Comparison of ENCODE assay signal across 21 cellular contexts in the genomic region with DNA sequence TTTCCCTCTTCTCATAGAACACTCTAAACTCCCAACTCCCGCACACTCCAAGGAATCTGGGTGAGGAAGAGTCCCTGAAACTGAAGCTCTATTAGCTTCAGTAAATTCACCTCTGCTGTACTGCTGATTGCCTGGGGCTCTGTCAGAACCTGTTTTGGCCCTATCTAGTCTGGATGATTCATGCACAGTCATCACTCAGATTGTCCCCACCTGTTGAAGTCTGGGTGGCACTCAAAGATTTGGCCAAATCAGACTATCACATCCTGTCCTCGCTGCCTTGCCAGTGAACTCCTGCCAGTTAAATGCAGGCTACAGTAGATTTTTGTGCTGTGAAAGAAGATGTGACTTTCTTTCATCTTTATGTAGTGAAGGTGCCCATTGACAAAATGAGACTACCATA.
A peak's percentile ranks its signal among the peaks of the same experiment; 100 is the strongest.
DNase-seq lines count a peak whose midpoint lies in the region; ATAC-seq and TF ChIP-seq lines count a peak whose summit lies in the region.
"Had no signal": no experiment of that assay in that cellular context is flagged by ENCODE, and none has a peak within 500 bp of the region (broad histone marks: within the 10 kb centered on the region; RNA-seq: fewer than 3 reads in every experiment).

No MANE protein-coding gene starts in this region.

- H3K4me2 ChIP-seq in osteoblast (ENCODE audit: insufficient read depth, low read length) (no peak overlapping the region), neural progenitor cell (no peak overlapping the region)

- DNase-seq in DMS53 (lab: John Stamatoyannopoulos, UW), result peak; percentile 64
- DNase-seq in HPDE6-E6E7 (ENCODE audit: extremely low spot score), result peak; percentile 83
- DNase-seq in left kidney (ENCODE audit: low read depth, low spot score), result peak; percentile 2
- DNase-seq in osteoblast (ENCODE audit: insufficient read length, low spot score, missing footprints), result no peak
- DNase-seq in neural progenitor cell (ENCODE audit: low spot score), result no peak
- no peak for DNase-seq in stimulated activated CD4-positive, alpha-beta T cell treated with anti-CD3 and anti-CD28 coated beads, Interleukin-1b, Interleukin-23, amount 100 ng/mL, for 48 hours
- DNase-seq: activated CD4-positive, CD25-positive, alpha-beta regulatory T cell; AML-193; brain microvascular endothelial cell; midbrain; NCI-H1048; NCI-H82; sigmoid colon; tibial artery had no signal

- H3K27ac ChIP-seq in osteoblast (ENCODE audit: low read depth, low read length) (no peak overlapping the region), neural progenitor cell (no peak overlapping the region)
- H3K27ac ChIP-seq: brain microvascular endothelial cell, neutrophil, sigmoid colon, tibial artery had no signal

- TF ChIP-seq CTCF in osteoblast (IDR thresholded peaks at IDR 0.05; ENCODE audit: extremely low read depth, low read depth, low read length), result no peak
- TF ChIP-seq CTCF in neural progenitor cell (IDR thresholded peaks at IDR 0.05), result no peak

- H3K27me3 ChIP-seq in osteoblast (ENCODE audit: insufficient read depth, low read length) (no peaks in the 10 kb centered on the region), neural progenitor cell (no peaks in the 10 kb centered on the region)
- H3K27me3 ChIP-seq: brain microvascular endothelial cell, dorsolateral prefrontal cortex, neutrophil, sigmoid colon, tibial artery had no signal

- H2AFZ ChIP-seq in osteoblast (ENCODE audit: low read length) (no peak overlapping the region), neural progenitor cell (replicated peaks) (no peak overlapping the region)

- no peak overlapping the region for H3K27ac Mint-ChIP-seq in neural progenitor cell
- H3K27ac Mint-ChIP-seq: activated naive CD4-positive, alpha-beta T cell treated with anti-CD3 and anti-CD28 coated beads, Interleukin-2, amount 50 U/mL, for 24 hours; T-helper 1 cell treated with Interleukin-12 subunit alpha and Interleukin-12 subunit beta and Interleukin-4 antibody, amounts not matched to agents 30 μg/mL and 1 μg/mL, for 36 hours had no signal

- H3K4me1 Mint-ChIP-seq in neural progenitor cell, result peaks cover 3% of the 10 kb centered on the region
- H3K4me1 Mint-ChIP-seq: activated naive CD4-positive, alpha-beta T cell treated with anti-CD3 and anti-CD28 coated beads, Interleukin-2, amount 50 U/mL, for 24 hours had no signal

- H3K4me1 ChIP-seq in osteoblast (ENCODE audit: insufficient read depth, low read length) (no peaks in the 10 kb centered on the region), neural progenitor cell (peaks cover 6% of the 10 kb centered on the region)
- H3K4me1 ChIP-seq: sigmoid colon, tibial artery had no signal

- no peak overlapping the region for H3K4me3 Mint-ChIP-seq in neural progenitor cell
- H3K4me3 Mint-ChIP-seq: activated naive CD4-positive, alpha-beta T cell treated with anti-CD3 and anti-CD28 coated beads, Interleukin-2, amount 50 U/mL, for 24 hours; T-helper 1 cell treated with Interleukin-12 subunit alpha and Interleukin-12 subunit beta and Interleukin-4 antibody, amounts not matched to agents 30 μg/mL and 1 μg/mL, for 36 hours had no signal

- no peaks in the 10 kb centered on the region for H3K9me3 Mint-ChIP-seq in neural progenitor cell
- H3K9me3 Mint-ChIP-seq: activated naive CD4-positive, alpha-beta T cell treated with anti-CD3 and anti-CD28 coated beads, Interleukin-2, amount 50 U/mL, for 24 hours; T-helper 1 cell treated with Interleukin-12 subunit alpha and Interleukin-12 subunit beta and Interleukin-4 antibody, amounts not matched to agents 30 μg/mL and 1 μg/mL, for 36 hours had no signal

- H3K36me3 Mint-ChIP-seq in neural progenitor cell, result no peaks in the 10 kb centered on the region
- H3K36me3 Mint-ChIP-seq: activated naive CD4-positive, alpha-beta T cell treated with anti-CD3 and anti-CD28 coated beads, Interleukin-2, amount 50 U/mL, for 24 hours had no signal

- ATAC-seq in SK-N-SH treated with all-trans-retinoic acid at 6 μM for 48 hours, result peak; percentile 31; the same call in 2 of the 3 replicates
- ATAC-seq in GM21390 (IDR thresholded peaks at IDR 0.05; ENCODE audit: unreplicated experiment), result no peak
- ATAC-seq: HepG2 had no signal

- H4K20me1 ChIP-seq in osteoblast (ENCODE audit: insufficient read depth, low read length) (no peaks in the 10 kb centered on the region), neural progenitor cell (ENCODE audit: low read depth) (no peaks in the 10 kb centered on the region)

- H3K9me3 ChIP-seq in osteoblast (ENCODE audit: low read depth, low read length) (no peaks in the 10 kb centered on the region), neural progenitor cell (ENCODE audit: low read depth) (no peaks in the 10 kb centered on the region)
- H3K9me3 ChIP-seq: neutrophil, sigmoid colon, tibial artery had no signal

- H3F3A ChIP-seq in neural progenitor cell (ENCODE audit: low read depth), result no peaks in the 10 kb centered on the region

- H3K79me2 ChIP-seq in osteoblast (ENCODE audit: insufficient read depth, low read length), result no peaks in the 10 kb centered on the region
- no peaks in the 10 kb centered on the region for H3K79me2 ChIP-seq in neural progenitor cell (ENCODE audit: low read depth)

- no peak overlapping the region for H3K4me3 ChIP-seq in osteoblast (ENCODE audit: insufficient read depth, low read length)
- no peak overlapping the region for H3K4me3 ChIP-seq in neural progenitor cell
- H3K4me3 ChIP-seq: dorsolateral prefrontal cortex, sigmoid colon, tibial artery had no signal

- no peak overlapping the region for H3K9ac ChIP-seq in neural progenitor cell

- peaks cover 5% of the 10 kb centered on the region for H3K27me3 Mint-ChIP-seq in neural progenitor cell (ENCODE audit: insufficient read depth, low read depth)
- H3K27me3 Mint-ChIP-seq: activated naive CD4-positive, alpha-beta T cell treated with anti-CD3 and anti-CD28 coated beads, Interleukin-2, amount 50 U/mL, for 24 hours had no signal

- H3K36me3 ChIP-seq in osteoblast (ENCODE audit: insufficient read depth, low read length) (no peaks in the 10 kb centered on the region), neural progenitor cell (no peaks in the 10 kb centered on the region)
- H3K36me3 ChIP-seq: brain microvascular endothelial cell, neutrophil, sigmoid colon, tibial artery had no signal

TF ChIP-seq in SK-N-SH treated with all-trans-retinoic acid at 6 μM for 48 hours, 23 proteins besides CTCF, POLR2A, EP300 and RAD21 (continues in another document):
- TF ChIP-seq ZFP3 (CRISPR knock-in tag; IDR thresholded peaks at IDR 0.05) (no peak), ZNF70 (CRISPR knock-in tag; IDR thresholded peaks at IDR 0.05) (no peak), TCF4 (CRISPR knock-in tag; IDR thresholded peaks at IDR 0.05; ENCODE audit: borderline replicate concordance) (no peak), ZFP30 (CRISPR knock-in tag; IDR thresholded peaks at IDR 0.05) (no peak), TOX (CRISPR knock-in tag; IDR thresholded peaks at IDR 0.05; ENCODE audit: borderline replicate concordance) (no peak), ZNF8 (CRISPR knock-in tag; IDR thresholded peaks at IDR 0.05) (no peak), ESRRG (CRISPR knock-in tag; IDR thresholded peaks at IDR 0.05) (no peak), ZC3H10 (CRISPR knock-in tag; IDR thresholded peaks at IDR 0.05) (no peak), CSDC2 (CRISPR knock-in tag; IDR thresholded peaks at IDR 0.05) (no peak), PPARA (CRISPR knock-in tag; IDR thresholded peaks at IDR 0.05; ENCODE audit: borderline replicate concordance) (no peak)
- TF ChIP-seq, protein P1, sequence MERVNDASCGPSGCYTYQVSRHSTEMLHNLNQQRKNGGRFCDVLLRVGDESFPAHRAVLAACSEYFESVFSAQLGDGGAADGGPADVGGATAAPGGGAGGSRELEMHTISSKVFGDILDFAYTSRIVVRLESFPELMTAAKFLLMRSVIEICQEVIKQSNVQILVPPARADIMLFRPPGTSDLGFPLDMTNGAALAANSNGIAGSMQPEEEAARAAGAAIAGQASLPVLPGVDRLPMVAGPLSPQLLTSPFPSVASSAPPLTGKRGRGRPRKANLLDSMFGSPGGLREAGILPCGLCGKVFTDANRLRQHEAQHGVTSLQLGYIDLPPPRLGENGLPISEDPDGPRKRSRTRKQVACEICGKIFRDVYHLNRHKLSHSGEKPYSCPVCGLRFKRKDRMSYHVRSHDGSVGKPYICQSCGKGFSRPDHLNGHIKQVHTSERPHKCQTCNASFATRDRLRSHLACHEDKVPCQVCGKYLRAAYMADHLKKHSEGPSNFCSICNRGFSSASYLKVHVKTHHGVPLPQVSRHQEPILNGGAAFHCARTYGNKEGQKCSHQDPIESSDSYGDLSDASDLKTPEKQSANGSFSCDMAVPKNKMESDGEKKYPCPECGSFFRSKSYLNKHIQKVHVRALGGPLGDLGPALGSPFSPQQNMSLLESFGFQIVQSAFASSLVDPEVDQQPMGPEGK (CRISPR knock-in tag; IDR thresholded peaks at IDR 0.05; ENCODE audit: borderline replicate concordance), result no peak
- TF ChIP-seq, protein P2, sequence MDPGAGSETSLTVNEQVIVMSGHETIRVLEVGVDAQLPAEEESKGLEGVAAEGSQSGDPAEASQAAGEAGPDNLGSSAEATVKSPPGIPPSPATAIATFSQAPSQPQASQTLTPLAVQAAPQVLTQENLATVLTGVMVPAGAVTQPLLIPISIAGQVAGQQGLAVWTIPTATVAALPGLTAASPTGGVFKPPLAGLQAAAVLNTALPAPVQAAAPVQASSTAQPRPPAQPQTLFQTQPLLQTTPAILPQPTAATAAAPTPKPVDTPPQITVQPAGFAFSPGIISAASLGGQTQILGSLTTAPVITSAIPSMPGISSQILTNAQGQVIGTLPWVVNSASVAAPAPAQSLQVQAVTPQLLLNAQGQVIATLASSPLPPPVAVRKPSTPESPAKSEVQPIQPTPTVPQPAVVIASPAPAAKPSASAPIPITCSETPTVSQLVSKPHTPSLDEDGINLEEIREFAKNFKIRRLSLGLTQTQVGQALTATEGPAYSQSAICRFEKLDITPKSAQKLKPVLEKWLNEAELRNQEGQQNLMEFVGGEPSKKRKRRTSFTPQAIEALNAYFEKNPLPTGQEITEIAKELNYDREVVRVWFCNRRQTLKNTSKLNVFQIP (CRISPR knock-in tag; IDR thresholded peaks at IDR 0.05; ENCODE audit: borderline replicate concordance, low read depth), result no peak
- TF ChIP-seq, protein P3, sequence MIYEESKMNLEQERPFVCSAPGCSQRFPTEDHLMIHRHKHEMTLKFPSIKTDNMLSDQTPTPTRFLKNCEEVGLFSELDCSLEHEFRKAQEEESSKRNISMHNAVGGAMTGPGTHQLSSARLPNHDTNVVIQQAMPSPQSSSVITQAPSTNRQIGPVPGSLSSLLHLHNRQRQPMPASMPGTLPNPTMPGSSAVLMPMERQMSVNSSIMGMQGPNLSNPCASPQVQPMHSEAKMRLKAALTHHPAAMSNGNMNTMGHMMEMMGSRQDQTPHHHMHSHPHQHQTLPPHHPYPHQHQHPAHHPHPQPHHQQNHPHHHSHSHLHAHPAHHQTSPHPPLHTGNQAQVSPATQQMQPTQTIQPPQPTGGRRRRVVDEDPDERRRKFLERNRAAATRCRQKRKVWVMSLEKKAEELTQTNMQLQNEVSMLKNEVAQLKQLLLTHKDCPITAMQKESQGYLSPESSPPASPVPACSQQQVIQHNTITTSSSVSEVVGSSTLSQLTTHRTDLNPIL (CRISPR knock-in tag; IDR thresholded peaks at IDR 0.05; ENCODE audit: low read depth), result no peak

Comparison
In these comparisons a context has a peak if more than half of its experiments do, and no peak if none do; other contexts are left out.
1. DNase-seq: peak in DMS53 (single experiment), HPDE6-E6E7 (single experiment) and left kidney (single experiment); none in osteoblast (single experiment), neural progenitor cell (single experiment) and stimulated activated CD4-positive, alpha-beta T cell treated with anti-CD3 and anti-CD28 coated beads, Interleukin-1b, Interleukin-23, amount 100 ng/mL, for 48 hours (single experiment).